Comparison of ENCODE assay signal across 9 cellular contexts in the genomic region with DNA sequence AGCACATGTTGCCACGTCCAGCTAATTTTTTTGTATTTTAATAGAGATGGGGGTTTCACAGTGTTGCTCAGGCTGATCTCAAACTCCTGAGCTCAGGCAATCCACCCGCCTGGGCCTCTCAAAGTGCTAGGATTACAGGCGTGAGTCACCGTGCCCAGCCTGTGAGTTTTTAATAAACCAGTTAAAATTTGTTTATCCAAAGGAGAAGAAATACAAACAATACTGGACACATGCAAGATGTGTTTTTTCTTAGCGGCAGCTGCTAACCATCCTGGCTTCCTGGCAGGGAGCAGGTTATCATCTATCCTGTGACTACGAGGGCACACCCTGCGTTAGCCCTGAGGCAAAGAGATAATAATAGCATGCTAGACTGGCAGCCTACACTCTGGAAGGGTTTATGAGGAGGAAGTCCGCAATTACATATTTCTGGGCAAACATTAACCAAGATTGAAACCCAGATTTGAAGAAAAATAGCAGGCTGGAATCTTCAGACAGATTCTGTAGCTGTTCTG.
DNase-seq lines count a peak whose midpoint lies in the region; FAIRE-seq and TF ChIP-seq lines count a peak whose summit lies in the region.
"Had no signal": no experiment of that assay in that cellular context is flagged by ENCODE, and none has a peak within 500 bp of the region (broad histone marks: within the 10 kb centered on the region; RNA-seq: fewer than 3 reads in every experiment).

No MANE protein-coding gene starts in this region.

- H3K4me2 ChIP-seq in MM.1S (ENCODE audit: low read depth, low read length): peak overlapping the region; percentile 41

- H3K9me2 ChIP-seq in MM.1S (replicated peaks; ENCODE audit: insufficient read depth, low read length): no peaks in the 10 kb centered on the region

- no peaks in the 10 kb centered on the region for H3F3A ChIP-seq in MM.1S (ENCODE audit: insufficient read depth, low read length)

- TF ChIP-seq CTCF in MM.1S (IDR thresholded peaks at IDR 0.05; ENCODE audit: low read length) (no peak), brain microvascular endothelial cell (IDR thresholded peaks at IDR 0.05; ENCODE audit: low read depth, low read length, missing control alignments) (no peak)

- H3K36me3 ChIP-seq in MM.1S (replicated peaks; ENCODE audit: insufficient read depth, low read length) (no peaks in the 10 kb centered on the region), brain microvascular endothelial cell (replicated peaks) (no peaks in the 10 kb centered on the region), mucosa of rectum (ENCODE audit: control insufficient read depth in 2 of 2, insufficient read depth in 2 of 2, low read length in 2 of 2) (no peaks in the 10 kb centered on the region)

- no peak for FAIRE-seq in GM12891 (lab: Jason Lieb, UNC)

- H3K79me2 ChIP-seq in MM.1S (ENCODE audit: low read length): no peaks in the 10 kb centered on the region

- H3K9me3 ChIP-seq in MM.1S (replicated peaks; ENCODE audit: insufficient read depth, low read length): no peaks in the 10 kb centered on the region
- H3K9me3 ChIP-seq in mucosa of rectum (ENCODE audit: control insufficient read depth in 2 of 2, low read length in 2 of 2): no peaks in the 10 kb centered on the region

- H3K27me3 ChIP-seq in MM.1S (replicated peaks; ENCODE audit: insufficient read depth, low read length) (no peaks in the 10 kb centered on the region), brain microvascular endothelial cell (replicated peaks) (no peaks in the 10 kb centered on the region), mucosa of rectum (ENCODE audit: control insufficient read depth in 2 of 2, insufficient read depth in 2 of 2, low read length in 2 of 2) (no peaks in the 10 kb centered on the region)

- TF ChIP-seq POLR2A in GM12891 (IDR thresholded peaks at IDR 0.05; ENCODE audit: low read depth, low read length): no peak

- no peak overlapping the region for H3K4me3 ChIP-seq in MM.1S (ENCODE audit: low read length)
- no peak overlapping the region for H3K4me3 ChIP-seq in brain microvascular endothelial cell (ENCODE audit: low read depth, low read length)
- H3K4me3 ChIP-seq in mucosa of rectum (ENCODE audit: low read length in 2 of 2): peak overlapping the region; percentile 14 to 29

- H2AFZ ChIP-seq in MM.1S (ENCODE audit: low read length): peak overlapping the region; percentile 13; the same call in 1 of the 2 replicates

- H3K9ac ChIP-seq in MM.1S (ENCODE audit: low read length): no peak overlapping the region
- H3K9ac ChIP-seq in mucosa of rectum (ENCODE audit: low read depth in 1 of 2, low read length in 2 of 2): peak overlapping the region in 1 of 2 donors; percentile 23

- peak; percentile 5 for DNase-seq in NK-92 treated with Interleukin-12 subunit alpha and Interleukin-12 subunit beta, amount 100 ng/mL, for 24 hours (lab: John Stamatoyannopoulos, UW)
- no peak for DNase-seq in NK-92 (lab: John Stamatoyannopoulos, UW; ENCODE audit: unreplicated experiment)
- DNase-seq in MM.1S: no peak
- peak; percentile 65 for DNase-seq in brain microvascular endothelial cell
- DNase-seq in activated CD8-positive, alpha-beta memory T cell treated with anti-CD3 and anti-CD28 coated beads, Interleukin-2, amount 50 U/mL, for 4 hours: no peak
- DNase-seq in GM12891 (ENCODE audit: insufficient read length, low spot score): no peak
- no peak for DNase-seq in activated gamma-delta T cell treated with Interleukin-2 at 50 U/mL for 16 hours
- DNase-seq: DND-41 had no signal

- no peaks in the 10 kb centered on the region for H4K20me1 ChIP-seq in MM.1S (ENCODE audit: insufficient read depth, low read length)

- H3K4me1 ChIP-seq in MM.1S (ENCODE audit: low read length) (peaks cover 23% of the 10 kb centered on the region), mucosa of rectum (ENCODE audit: control insufficient read depth in 2 of 2, insufficient read depth in 2 of 2, low read length in 2 of 2) (peaks cover 7 to 22% of the 10 kb centered on the region in 2 donors)

- in situ Hi-C loops in brain microvascular endothelial cell (cut with HindIII; ENCODE audit: low pct_ligation_motif_present, low sequenced_read_pairs): no loop called here

- H3K27ac ChIP-seq in MM.1S (ENCODE audit: low read length): peak overlapping the region; percentile 43; the same call in 1 of the 2 replicates
- peak overlapping the region; percentile 45 for H3K27ac ChIP-seq in brain microvascular endothelial cell
- peak overlapping the region; percentile 80 to 90 for H3K27ac ChIP-seq in mucosa of rectum (ENCODE audit: low read depth in 2 of 2, low read length in 2 of 2)

TF ChIP-seq in GM12891, 5 proteins besides CTCF, POLR2A, EP300 and RAD21:
- no peak for TF ChIP-seq POLR2AphosphoS5 (IDR thresholded peaks at IDR 0.05; ENCODE audit: low read depth, low read length)
- TF ChIP-seq POU2F2 (IDR thresholded peaks at IDR 0.05; ENCODE audit: low read depth, low read length): no peak
- no peak for TF ChIP-seq SPI1 (IDR thresholded peaks at IDR 0.05; ENCODE audit: low read depth, low read length)
- TF ChIP-seq PAX5 (IDR thresholded peaks at IDR 0.05; ENCODE audit: insufficient read depth, low read length, severe bottlenecking): no peak
- no peak for TF ChIP-seq TAF1 (IDR thresholded peaks at IDR 0.05; ENCODE audit: low read depth, low read length)

Comparison
In these comparisons a context has a peak if more than half of its experiments do, and no peak if none do; other contexts are left out.
1. DNase-seq: peak in NK-92 treated with Interleukin-12 subunit alpha and Interleukin-12 subunit beta, amount 100 ng/mL, for 24 hours (single experiment) and brain microvascular endothelial cell (single experiment); none in NK-92 (single experiment), MM.1S (single experiment), activated CD8-positive, alpha-beta memory T cell treated with anti-CD3 and anti-CD28 coated beads, Interleukin-2, amount 50 U/mL, for 4 hours (single experiment), GM12891 (single experiment) and activated gamma-delta T cell treated with Interleukin-2 at 50 U/mL for 16 hours (single experiment).
2. H3K4me3 ChIP-seq: peak in mucosa of rectum (2 of 2); none in MM.1S (single experiment) and brain microvascular endothelial cell (single experiment).
3. Peak in every context shown above with its lines, with median percentiles within 50 percentile points of each other: H3K27ac ChIP-seq.